ENCODE assay signal across 8 cellular contexts in the genomic region with DNA sequence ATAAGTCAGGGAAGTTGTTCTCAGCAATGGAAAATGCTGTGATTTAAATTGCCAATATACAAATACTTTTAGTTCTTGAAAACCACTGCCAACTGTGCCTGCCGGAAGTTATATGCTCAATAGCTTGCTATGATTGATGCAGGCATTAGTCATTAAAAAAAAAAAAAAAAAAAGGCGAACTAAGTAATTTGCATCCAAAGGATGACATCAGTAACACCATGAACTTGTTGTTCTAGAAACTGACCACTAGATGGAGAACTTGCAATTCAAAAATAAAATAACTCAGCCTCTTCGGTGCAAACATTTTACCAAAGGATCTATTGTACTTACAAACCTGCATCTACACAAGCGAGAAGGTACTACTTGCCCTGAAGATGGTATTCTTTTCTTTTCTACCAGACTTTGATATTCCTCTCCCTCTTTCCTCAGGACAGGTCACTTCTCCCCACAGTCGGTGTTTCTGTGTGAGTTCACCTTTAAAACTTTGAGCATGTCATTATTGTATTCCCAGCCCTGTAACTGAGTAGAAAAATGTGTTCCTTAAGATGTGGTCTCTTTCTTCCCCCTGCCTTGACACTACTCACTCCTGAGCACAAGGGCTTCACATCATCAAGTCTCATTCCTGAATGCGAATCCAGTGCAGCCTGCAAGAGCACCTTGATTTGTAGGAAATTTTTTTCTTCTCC.
DNase-seq lines count a peak whose midpoint lies in the region; ATAC-seq and TF ChIP-seq lines count a peak whose summit lies in the region.

No MANE protein-coding gene starts in this region.

- peaks cover 0 to 3% (median 0%) of the 10 kb centered on the region in 9 donors for H3K27me3 ChIP-seq in heart left ventricle

- 22 to 28% (median 26%) methylated on average over 6 of the region's 6 CpGs for WGBS in heart left ventricle, 4 donors

- no peaks in the 10 kb centered on the region for H3K36me3 ChIP-seq in heart left ventricle

- H3K27ac ChIP-seq in heart left ventricle, result no peak overlapping the region

- H3K36me3 Mint-ChIP-seq in Calu3 (ENCODE audit: insufficient read depth, unreplicated experiment) (no peaks in the 10 kb centered on the region), WTC11 (no peaks in the 10 kb centered on the region)

- intact Hi-C loops in Calu3 (cut with micrococcal nuclease; ENCODE audit: unreplicated experiment), result loop anchor here (1.0 to 5.0 kb wide), 7 partner anchors 169 to 1024 kb away; a partner anchor contains a TSS
- intact Hi-C loops in heart left ventricle (cut with DNase I), result loop anchor here (2.0 to 10.0 kb wide), 7 partner anchors 814 to 1177 kb away; no protein-coding TSS in a partner anchor

- peaks cover 0 to 6% (median 0%) of the 10 kb centered on the region in 12 donors for H3K4me1 ChIP-seq in heart left ventricle

- H3K9me3 Mint-ChIP-seq in Calu3 (ENCODE audit: low read depth, unreplicated experiment) (no peaks in the 10 kb centered on the region), WTC11 (no peaks in the 10 kb centered on the region)

- BruUV-seq in Calu3 (replicated peaks; lab: Mats Ljungman, UMichigan), result no TSS peak

- H3K4me3 Mint-ChIP-seq in Calu3 (ENCODE audit: low read depth, unreplicated experiment) (no peak overlapping the region), WTC11 (no peak overlapping the region)

- ATAC-seq in GM19043 (IDR thresholded peaks at IDR 0.05; ENCODE audit: low read depth, unreplicated experiment) (peak; percentile 80), HG03139 (IDR thresholded peaks at IDR 0.05; ENCODE audit: unreplicated experiment) (peak; percentile 54), WTC11 (peak; percentile 85), heart left ventricle (peak in 3 of 4 donors; percentile 32 to 51 (median 39))

- TF ChIP-seq POLR2A in heart left ventricle (IDR thresholded peaks at IDR 0.05), result no peak

- H3K4me3 ChIP-seq in heart left ventricle, result no peak overlapping the region

- DNase-seq in Calu3, result peak; percentile 29
- peak; percentile 78 for DNase-seq in NCI-H2171 (lab: John Stamatoyannopoulos, UW)
- no peak for DNase-seq in WTC11 (ENCODE audit: low spot score)
- DNase-seq in heart left ventricle, result no peak
- peak; percentile 53 for DNase-seq in retina
- no peak for DNase-seq in stimulated activated CD4-positive, alpha-beta T cell treated with anti-CD3 and anti-CD28 coated beads, Interleukin-1b, Interleukin-23, amount 100 ng/mL, for 48 hours

- no peaks in the 10 kb centered on the region for H3K9me3 ChIP-seq in heart left ventricle

- H3K27ac Mint-ChIP-seq in Calu3 (ENCODE audit: unreplicated experiment) (no peak overlapping the region), WTC11 (no peak overlapping the region; the same call in 1 of the 2 replicates)

- POLR2A ChIA-PET in WTC11 (lab: Charles Lee), result no interaction called here

- H3K4me1 Mint-ChIP-seq in Calu3 (ENCODE audit: low read depth, unreplicated experiment) (peaks cover 9% of the 10 kb centered on the region), WTC11 (peaks cover 5% of the 10 kb centered on the region)

- CTCF ChIA-PET in Calu3 (lab: Charles Lee) (interaction anchor here (0.6 to 1.8 kb wide), 20 partner anchors 9 to 1980 kb away, joined by 3 to 11 read pairs (median 4); no protein-coding TSS in a partner anchor), WTC11 (lab: Charles Lee) (interaction anchor here (0.7 to 2.4 kb wide), 4 partner anchors 12 to 247 kb away, joined by 3 to 12 read pairs (median 4); no protein-coding TSS in a partner anchor)

- TF ChIP-seq CTCF in Calu3 (IDR thresholded peaks at IDR 0.05; ENCODE audit: unreplicated experiment), result peak; percentile 80
- no peak; the same call in 1 of the 2 replicates for TF ChIP-seq CTCF in WTC11 (IDR thresholded peaks at IDR 0.05)
- peak; percentile 49 to 72 (median 66) for TF ChIP-seq CTCF in heart left ventricle (IDR thresholded peaks at IDR 0.05)

- H3K27me3 Mint-ChIP-seq in Calu3 (ENCODE audit: unreplicated experiment) (peaks cover 13% of the 10 kb centered on the region), WTC11 (ENCODE audit: low read depth) (no peaks in the 10 kb centered on the region)

TF ChIP-seq in WTC11, 78 proteins besides CTCF, POLR2A, EP300 and RAD21:
- TF ChIP-seq, protein P1, sequence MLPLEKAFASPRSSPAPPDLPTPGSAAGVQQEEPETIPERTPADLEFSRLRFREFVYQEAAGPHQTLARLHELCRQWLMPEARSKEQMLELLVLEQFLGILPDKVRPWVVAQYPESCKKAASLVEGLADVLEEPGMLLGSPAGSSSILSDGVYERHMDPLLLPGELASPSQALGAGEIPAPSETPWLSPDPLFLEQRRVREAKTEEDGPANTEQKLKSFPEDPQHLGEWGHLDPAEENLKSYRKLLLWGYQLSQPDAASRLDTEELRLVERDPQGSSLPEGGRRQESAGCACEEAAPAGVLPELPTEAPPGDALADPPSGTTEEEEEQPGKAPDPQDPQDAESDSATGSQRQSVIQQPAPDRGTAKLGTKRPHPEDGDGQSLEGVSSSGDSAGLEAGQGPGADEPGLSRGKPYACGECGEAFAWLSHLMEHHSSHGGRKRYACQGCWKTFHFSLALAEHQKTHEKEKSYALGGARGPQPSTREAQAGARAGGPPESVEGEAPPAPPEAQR (CRISPR knock-in tag; IDR thresholded peaks at IDR 0.05), result no peak
- TF ChIP-seq, protein P2, sequence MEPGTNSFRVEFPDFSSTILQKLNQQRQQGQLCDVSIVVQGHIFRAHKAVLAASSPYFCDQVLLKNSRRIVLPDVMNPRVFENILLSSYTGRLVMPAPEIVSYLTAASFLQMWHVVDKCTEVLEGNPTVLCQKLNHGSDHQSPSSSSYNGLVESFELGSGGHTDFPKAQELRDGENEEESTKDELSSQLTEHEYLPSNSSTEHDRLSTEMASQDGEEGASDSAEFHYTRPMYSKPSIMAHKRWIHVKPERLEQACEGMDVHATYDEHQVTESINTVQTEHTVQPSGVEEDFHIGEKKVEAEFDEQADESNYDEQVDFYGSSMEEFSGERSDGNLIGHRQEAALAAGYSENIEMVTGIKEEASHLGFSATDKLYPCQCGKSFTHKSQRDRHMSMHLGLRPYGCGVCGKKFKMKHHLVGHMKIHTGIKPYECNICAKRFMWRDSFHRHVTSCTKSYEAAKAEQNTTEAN (CRISPR knock-in tag; IDR thresholded peaks at IDR 0.05), result no peak
- TF ChIP-seq ELF4 (CRISPR knock-in tag; IDR thresholded peaks at IDR 0.05; ENCODE audit: low read depth), result no peak
- no peak for TF ChIP-seq MXD4 (CRISPR knock-in tag; IDR thresholded peaks at IDR 0.05; ENCODE audit: borderline replicate concordance)
- no peak for TF ChIP-seq TCF7 (CRISPR knock-in tag; IDR thresholded peaks at IDR 0.05; ENCODE audit: low read depth)
- no peak for TF ChIP-seq OVOL2 (CRISPR knock-in tag; IDR thresholded peaks at IDR 0.05; ENCODE audit: borderline replicate concordance)
- TF ChIP-seq, protein P3, sequence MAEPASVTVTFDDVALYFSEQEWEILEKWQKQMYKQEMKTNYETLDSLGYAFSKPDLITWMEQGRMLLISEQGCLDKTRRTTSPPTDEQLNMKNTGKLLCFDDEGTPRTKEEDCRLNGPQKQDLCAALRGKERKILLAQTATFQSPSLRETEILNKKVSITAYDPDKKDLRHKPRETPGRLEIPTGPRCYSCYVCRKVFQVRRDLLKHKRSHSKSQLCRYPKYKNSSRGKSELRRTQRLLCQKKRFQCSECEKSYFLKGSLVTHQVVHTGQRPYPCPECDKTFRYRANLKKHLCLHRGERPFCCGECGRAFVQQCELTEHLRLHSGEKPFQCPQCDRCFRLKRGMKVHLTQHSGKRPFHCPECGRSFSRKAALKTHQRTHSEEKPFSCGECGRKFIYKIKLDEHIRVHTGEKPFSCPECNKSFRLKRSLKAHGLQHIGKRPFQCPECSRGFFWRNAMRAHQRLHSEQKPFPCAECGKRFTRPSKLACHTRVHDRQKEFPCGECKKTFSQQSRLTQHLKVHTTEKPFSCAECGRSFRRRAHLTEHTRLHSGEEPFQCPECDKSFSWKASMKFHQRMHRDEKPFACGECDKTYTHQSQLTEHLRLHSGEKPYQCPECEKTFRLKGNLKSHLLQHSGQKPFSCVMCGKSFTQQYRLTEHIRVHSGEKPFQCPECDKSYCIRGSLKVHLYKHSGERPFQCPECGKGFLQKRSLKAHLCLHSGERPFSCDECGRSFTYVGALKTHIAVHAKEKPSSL (CRISPR knock-in tag; conservative IDR thresholded peaks at IDR 0.05), result no peak
- TF ChIP-seq JUN (CRISPR knock-in tag; IDR thresholded peaks at IDR 0.05), result no peak
- TF ChIP-seq ZNF423 (CRISPR knock-in tag; IDR thresholded peaks at IDR 0.05), result no peak
- no peak for TF ChIP-seq NR2C2 (CRISPR knock-in tag; IDR thresholded peaks at IDR 0.05)
- TF ChIP-seq, protein P4, sequence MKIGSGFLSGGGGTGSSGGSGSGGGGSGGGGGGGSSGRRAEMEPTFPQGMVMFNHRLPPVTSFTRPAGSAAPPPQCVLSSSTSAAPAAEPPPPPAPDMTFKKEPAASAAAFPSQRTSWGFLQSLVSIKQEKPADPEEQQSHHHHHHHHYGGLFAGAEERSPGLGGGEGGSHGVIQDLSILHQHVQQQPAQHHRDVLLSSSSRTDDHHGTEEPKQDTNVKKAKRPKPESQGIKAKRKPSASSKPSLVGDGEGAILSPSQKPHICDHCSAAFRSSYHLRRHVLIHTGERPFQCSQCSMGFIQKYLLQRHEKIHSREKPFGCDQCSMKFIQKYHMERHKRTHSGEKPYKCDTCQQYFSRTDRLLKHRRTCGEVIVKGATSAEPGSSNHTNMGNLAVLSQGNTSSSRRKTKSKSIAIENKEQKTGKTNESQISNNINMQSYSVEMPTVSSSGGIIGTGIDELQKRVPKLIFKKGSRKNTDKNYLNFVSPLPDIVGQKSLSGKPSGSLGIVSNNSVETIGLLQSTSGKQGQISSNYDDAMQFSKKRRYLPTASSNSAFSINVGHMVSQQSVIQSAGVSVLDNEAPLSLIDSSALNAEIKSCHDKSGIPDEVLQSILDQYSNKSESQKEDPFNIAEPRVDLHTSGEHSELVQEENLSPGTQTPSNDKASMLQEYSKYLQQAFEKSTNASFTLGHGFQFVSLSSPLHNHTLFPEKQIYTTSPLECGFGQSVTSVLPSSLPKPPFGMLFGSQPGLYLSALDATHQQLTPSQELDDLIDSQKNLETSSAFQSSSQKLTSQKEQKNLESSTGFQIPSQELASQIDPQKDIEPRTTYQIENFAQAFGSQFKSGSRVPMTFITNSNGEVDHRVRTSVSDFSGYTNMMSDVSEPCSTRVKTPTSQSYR (CRISPR knock-in tag; IDR thresholded peaks at IDR 0.05), result no peak
- TF ChIP-seq NFE2L1 (CRISPR knock-in tag; IDR thresholded peaks at IDR 0.05), result no peak
- TF ChIP-seq, protein P5, sequence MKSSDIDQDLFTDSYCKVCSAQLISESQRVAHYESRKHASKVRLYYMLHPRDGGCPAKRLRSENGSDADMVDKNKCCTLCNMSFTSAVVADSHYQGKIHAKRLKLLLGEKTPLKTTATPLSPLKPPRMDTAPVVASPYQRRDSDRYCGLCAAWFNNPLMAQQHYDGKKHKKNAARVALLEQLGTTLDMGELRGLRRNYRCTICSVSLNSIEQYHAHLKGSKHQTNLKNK (CRISPR knock-in tag; IDR thresholded peaks at IDR 0.05), result no peak

Comparison
In these comparisons a context has a peak if more than half of its experiments do, and no peak if none do; other contexts are left out.
1. DNase-seq: peak in Calu3 (single experiment), NCI-H2171 (single experiment) and retina (single experiment); none in WTC11 (single experiment), heart left ventricle (0 of 5) and stimulated activated CD4-positive, alpha-beta T cell treated with anti-CD3 and anti-CD28 coated beads, Interleukin-1b, Interleukin-23, amount 100 ng/mL, for 48 hours (single experiment).
2. Peak in every context shown above with its lines, with median percentiles within 50 percentile points of each other: ATAC-seq.